1 cellular context compared by ENCODE assay signal in the genomic region with DNA sequence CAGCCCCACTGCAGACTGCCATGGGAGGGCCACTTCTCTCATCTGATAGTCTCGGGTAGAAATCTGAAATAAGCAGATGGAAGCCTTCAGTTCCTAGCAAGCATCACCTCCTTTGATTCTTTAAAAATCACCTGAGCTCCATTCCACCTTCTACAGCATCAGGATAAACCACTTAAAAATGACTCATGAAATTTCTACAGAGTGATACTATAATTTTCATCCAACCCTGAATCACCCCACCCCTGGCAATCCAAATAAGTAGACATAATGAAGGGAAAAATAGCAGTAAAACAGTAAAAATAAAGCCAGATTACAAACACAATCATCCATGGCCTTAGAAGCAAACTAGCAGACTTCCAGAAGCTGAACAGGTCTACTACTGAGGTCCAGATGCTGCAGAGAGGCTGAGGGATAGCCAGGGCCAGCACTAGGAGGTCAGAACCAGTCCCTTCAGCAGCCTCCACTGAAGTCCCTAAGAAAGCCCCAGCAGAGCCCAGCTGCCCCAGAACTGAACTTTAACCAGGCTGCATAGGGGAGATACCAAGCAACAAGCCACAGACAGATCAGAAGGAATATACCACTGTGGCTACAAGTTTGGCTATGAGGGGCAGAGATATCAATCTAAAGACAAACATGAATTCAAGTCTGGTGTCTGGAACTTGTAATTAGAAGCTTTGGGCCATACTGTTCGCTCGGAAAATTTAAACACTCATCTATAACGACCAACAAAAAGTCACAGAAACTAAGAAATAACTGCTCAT.
A peak's percentile ranks its signal among the peaks of the same experiment; 100 is the strongest.
TF ChIP-seq lines count a peak whose summit lies in the region.

No MANE protein-coding gene starts in this region.

TF ChIP-seq in K562, 482 proteins besides CTCF, POLR2A, EP300 and RAD21:
- TF ChIP-seq SMAD3 (CRISPR knock-in tag; conservative IDR thresholded peaks at IDR 0.05) (no peak), FOXJ2 (tag; IDR thresholded peaks at IDR 0.05) (no peak), PHF8 (IDR thresholded peaks at IDR 0.05; ENCODE audit: borderline replicate concordance, low read length) (no peak), MYC (IDR thresholded peaks at IDR 0.05; ENCODE audit: low read depth, low read length) (no peak), MYC (CRISPR knock-in tag; IDR thresholded peaks at IDR 0.05; ENCODE audit: borderline replicate concordance, low read depth) (no peak), SAFB2 (IDR thresholded peaks at IDR 0.05; ENCODE audit: borderline replicate concordance, low read depth, low read length, severe bottlenecking) (no peak), FOXA3 (CRISPR knock-in tag; conservative IDR thresholded peaks at IDR 0.05 in 1 of 2, IDR thresholded peaks at IDR 0.05 in 1 of 2) (peak in 1 of 2 experiments; percentile 77; a peak in 2 of 4 replicates)
- TF ChIP-seq, protein P1, sequence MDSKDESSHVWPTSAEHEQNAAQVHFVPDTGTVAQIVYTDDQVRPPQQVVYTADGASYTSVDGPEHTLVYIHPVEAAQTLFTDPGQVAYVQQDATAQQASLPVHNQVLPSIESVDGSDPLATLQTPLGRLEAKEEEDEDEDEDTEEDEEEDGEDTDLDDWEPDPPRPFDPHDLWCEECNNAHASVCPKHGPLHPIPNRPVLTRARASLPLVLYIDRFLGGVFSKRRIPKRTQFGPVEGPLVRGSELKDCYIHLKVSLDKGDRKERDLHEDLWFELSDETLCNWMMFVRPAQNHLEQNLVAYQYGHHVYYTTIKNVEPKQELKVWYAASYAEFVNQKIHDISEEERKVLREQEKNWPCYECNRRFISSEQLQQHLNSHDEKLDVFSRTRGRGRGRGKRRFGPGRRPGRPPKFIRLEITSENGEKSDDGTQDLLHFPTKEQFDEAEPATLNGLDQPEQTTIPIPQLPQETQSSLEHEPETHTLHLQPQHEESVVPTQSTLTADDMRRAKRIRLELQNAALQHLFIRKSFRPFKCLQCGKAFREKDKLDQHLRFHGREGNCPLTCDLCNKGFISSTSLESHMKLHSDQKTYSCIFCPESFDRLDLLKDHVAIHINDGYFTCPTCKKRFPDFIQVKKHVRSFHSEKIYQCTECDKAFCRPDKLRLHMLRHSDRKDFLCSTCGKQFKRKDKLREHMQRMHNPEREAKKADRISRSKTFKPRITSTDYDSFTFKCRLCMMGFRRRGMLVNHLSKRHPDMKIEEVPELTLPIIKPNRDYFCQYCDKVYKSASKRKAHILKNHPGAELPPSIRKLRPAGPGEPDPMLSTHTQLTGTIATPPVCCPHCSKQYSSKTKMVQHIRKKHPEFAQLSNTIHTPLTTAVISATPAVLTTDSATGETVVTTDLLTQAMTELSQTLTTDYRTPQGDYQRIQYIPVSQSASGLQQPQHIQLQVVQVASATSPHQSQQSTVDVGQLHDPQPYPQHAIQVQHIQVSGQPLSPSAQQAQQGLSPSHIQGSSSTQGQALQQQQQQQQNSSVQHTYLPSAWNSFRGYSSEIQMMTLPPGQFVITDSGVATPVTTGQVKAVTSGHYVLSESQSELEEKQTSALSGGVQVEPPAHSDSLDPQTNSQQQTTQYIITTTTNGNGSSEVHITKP (IDR thresholded peaks at IDR 0.05; ENCODE audit: partially characterized antibody): peak; percentile 87
